10 cellular contexts compared by ENCODE assay signal in the genomic region with DNA sequence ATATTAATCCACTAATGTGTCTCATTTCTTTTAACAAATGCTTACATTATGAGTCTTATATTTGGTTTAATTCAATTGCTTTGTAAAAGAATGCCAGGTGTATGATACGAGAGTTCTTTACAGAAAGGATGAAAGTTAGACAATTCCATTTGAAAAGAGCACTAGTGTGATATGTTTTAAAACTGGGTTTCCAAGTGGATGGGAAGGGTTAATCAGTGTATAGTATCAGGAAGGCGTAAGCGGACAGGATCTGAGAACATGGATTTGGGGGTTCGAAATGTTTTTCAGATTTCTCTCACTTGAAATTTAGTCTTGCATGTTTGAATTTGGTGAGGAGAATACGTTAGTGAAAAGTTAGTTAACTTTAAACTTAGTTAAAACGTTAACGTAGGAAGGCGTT. TPM values are rescaled to one million over a fixed set of nuclear protein-coding genes. Genes with fewer than 3 reads are reported as not detected.
DNase-seq lines count a peak whose midpoint lies in the region; ATAC-seq and TF ChIP-seq lines count a peak whose summit lies in the region.
"Had no signal": no experiment of that assay in that cellular context is flagged by ENCODE, and none has a peak within 500 bp of the region (broad histone marks: within the 10 kb centered on the region; RNA-seq: fewer than 3 reads in every experiment).

No MANE protein-coding gene starts in this region.

- POLR2A ChIA-PET in A673 (lab: Charles Lee; ENCODE audit: low non-redundant PET), result no interaction called here

- peaks cover 26% of the 10 kb centered on the region for H3K4me1 ChIP-seq in A673 (ENCODE audit: insufficient read depth, low read length, poor library complexity, severe bottlenecking)

- ATAC-seq in HG02798 (IDR thresholded peaks at IDR 0.05; ENCODE audit: poor library complexity, unreplicated experiment), result no peak

- H3K9me3 ChIP-seq in A673 (ENCODE audit: low read depth, low read length, poor library complexity, severe bottlenecking), result no peaks in the 10 kb centered on the region
- H3K9me3 ChIP-seq in MG63, result no peaks in the 10 kb centered on the region
- no peaks in the 10 kb centered on the region for H3K9me3 ChIP-seq in neural cell (ENCODE audit: low read length)

- H3K9me3 Mint-ChIP-seq in endothelial cell (ENCODE audit: unreplicated experiment), result no peaks in the 10 kb centered on the region

- TF ChIP-seq CTCF in A673 (conservative IDR thresholded peaks at IDR 0.05; ENCODE audit: low read depth, low read length), result no peak
- no peak for TF ChIP-seq CTCF in endothelial cell (IDR thresholded peaks at IDR 0.05; ENCODE audit: unreplicated experiment)
- TF ChIP-seq CTCF in neural cell (IDR thresholded peaks at IDR 0.05; ENCODE audit: poor library complexity, severe bottlenecking), result no peak

- H3K4me3 ChIP-seq in A673 (ENCODE audit: low read depth, low read length, poor library complexity, severe bottlenecking) (no peak overlapping the region), MG63 (peak overlapping the region; percentile 93), neural cell (ENCODE audit: low read length) (peak overlapping the region; percentile 99)

- peaks cover 22% of the 10 kb centered on the region for H4K20me1 ChIP-seq in neural cell (ENCODE audit: insufficient read depth)

- no peaks in the 10 kb centered on the region for H3K9me2 ChIP-seq in neural cell (ENCODE audit: insufficient read depth, low read length)

- TSS peak; percentile 18 for BruUV-seq in A673 (replicated peaks; lab: Mats Ljungman, UMichigan)

- H3K27ac ChIP-seq in A673 (ENCODE audit: low read depth, low read length, poor library complexity, severe bottlenecking) (no peak overlapping the region), neural cell (ENCODE audit: low read length) (no peak overlapping the region)

- H3K36me3 ChIP-seq in A673 (ENCODE audit: insufficient read depth, low read length, poor library complexity, severe bottlenecking) (no peaks in the 10 kb centered on the region), MG63 (peaks cover 33% of the 10 kb centered on the region), neural cell (ENCODE audit: insufficient read depth, low read length) (no peaks in the 10 kb centered on the region)

- H2AFZ ChIP-seq in neural cell (ENCODE audit: low read depth, low read length), result no peak overlapping the region

- TF ChIP-seq EP300 in neural cell (conservative IDR thresholded peaks at IDR 0.05; ENCODE audit: poor library complexity, severe bottlenecking), result no peak

- H3K79me2 ChIP-seq in neural cell (replicated peaks; ENCODE audit: insufficient read depth, low read length), result peaks cover 50% of the 10 kb centered on the region

- H3K27me3 Mint-ChIP-seq in endothelial cell (ENCODE audit: unreplicated experiment), result peaks cover 16% of the 10 kb centered on the region

- peak overlapping the region; percentile 45 for H3K4me2 ChIP-seq in neural cell (ENCODE audit: low read length)

- peak overlapping the region; percentile 74 for H3K27ac Mint-ChIP-seq in endothelial cell (ENCODE audit: unreplicated experiment)

- H3K27me3 ChIP-seq in A673 (replicated peaks; ENCODE audit: insufficient read depth, low read depth, low read length, poor library complexity) (no peaks in the 10 kb centered on the region), MG63 (no peaks in the 10 kb centered on the region), neural cell (ENCODE audit: insufficient read depth, low read depth, low read length) (no peaks in the 10 kb centered on the region)

- peaks cover 42% of the 10 kb centered on the region for H3K4me1 Mint-ChIP-seq in endothelial cell (ENCODE audit: unreplicated experiment)

- CTCF ChIA-PET in A673 (lab: Charles Lee), result no interaction called here

- intact Hi-C loops in A673 (cut with micrococcal nuclease; ENCODE audit: unreplicated experiment), result no loop called here

- peak overlapping the region; percentile 98 for H3K4me3 Mint-ChIP-seq in endothelial cell (ENCODE audit: unreplicated experiment)

- TF ChIP-seq RAD21 in neural cell (conservative IDR thresholded peaks at IDR 0.05), result no peak

- H3K9ac ChIP-seq in neural cell (ENCODE audit: low read length), result no peak overlapping the region

- H3F3A ChIP-seq in neural cell (ENCODE audit: insufficient read depth, low read length, poor library complexity, severe bottlenecking), result no peaks in the 10 kb centered on the region

- peaks cover 23% of the 10 kb centered on the region for H3K36me3 Mint-ChIP-seq in endothelial cell (ENCODE audit: low read depth, unreplicated experiment)

- DNase-seq in A673 (ENCODE audit: low spot score), result no peak
- DNase-seq in MG63, result no peak
- no peak for DNase-seq in endothelial cell (ENCODE audit: low spot score)
- no peak for DNase-seq in activated CD8-positive, alpha-beta memory T cell treated with anti-CD3 and anti-CD28 coated beads, Interleukin-2, amount 50 U/mL, for 48 hours
- no peak for DNase-seq in NCI-H446 (lab: John Stamatoyannopoulos, UW)
- no peak for DNase-seq in NCI-H1092 (lab: John Stamatoyannopoulos, UW)
- DNase-seq: NCI-H2227 treated with DMSO at 0.1 percent for 48 hours; stimulated activated CD4-positive, alpha-beta T cell treated with anti-CD3 and anti-CD28 coated beads, Interleukin-2, amount 100 ng/mL, for 48 hours had no signal

TF ChIP-seq in neural cell, 6 proteins besides CTCF, POLR2A, EP300 and RAD21:
- TF ChIP-seq EZH2 (IDR thresholded peaks at IDR 0.05; ENCODE audit: borderline replicate concordance, insufficient read depth, low read length, poor library complexity, severe bottlenecking) (no peak), MXI1 (conservative IDR thresholded peaks at IDR 0.05; ENCODE audit: poor library complexity, severe bottlenecking) (no peak), POLR2AphosphoS5 (IDR thresholded peaks at IDR 0.05) (no peak), TAF1 (IDR thresholded peaks at IDR 0.05; ENCODE audit: low read depth) (no peak), SMC3 (conservative IDR thresholded peaks at IDR 0.05; ENCODE audit: poor library complexity) (no peak)
- TF ChIP-seq, protein P1, sequence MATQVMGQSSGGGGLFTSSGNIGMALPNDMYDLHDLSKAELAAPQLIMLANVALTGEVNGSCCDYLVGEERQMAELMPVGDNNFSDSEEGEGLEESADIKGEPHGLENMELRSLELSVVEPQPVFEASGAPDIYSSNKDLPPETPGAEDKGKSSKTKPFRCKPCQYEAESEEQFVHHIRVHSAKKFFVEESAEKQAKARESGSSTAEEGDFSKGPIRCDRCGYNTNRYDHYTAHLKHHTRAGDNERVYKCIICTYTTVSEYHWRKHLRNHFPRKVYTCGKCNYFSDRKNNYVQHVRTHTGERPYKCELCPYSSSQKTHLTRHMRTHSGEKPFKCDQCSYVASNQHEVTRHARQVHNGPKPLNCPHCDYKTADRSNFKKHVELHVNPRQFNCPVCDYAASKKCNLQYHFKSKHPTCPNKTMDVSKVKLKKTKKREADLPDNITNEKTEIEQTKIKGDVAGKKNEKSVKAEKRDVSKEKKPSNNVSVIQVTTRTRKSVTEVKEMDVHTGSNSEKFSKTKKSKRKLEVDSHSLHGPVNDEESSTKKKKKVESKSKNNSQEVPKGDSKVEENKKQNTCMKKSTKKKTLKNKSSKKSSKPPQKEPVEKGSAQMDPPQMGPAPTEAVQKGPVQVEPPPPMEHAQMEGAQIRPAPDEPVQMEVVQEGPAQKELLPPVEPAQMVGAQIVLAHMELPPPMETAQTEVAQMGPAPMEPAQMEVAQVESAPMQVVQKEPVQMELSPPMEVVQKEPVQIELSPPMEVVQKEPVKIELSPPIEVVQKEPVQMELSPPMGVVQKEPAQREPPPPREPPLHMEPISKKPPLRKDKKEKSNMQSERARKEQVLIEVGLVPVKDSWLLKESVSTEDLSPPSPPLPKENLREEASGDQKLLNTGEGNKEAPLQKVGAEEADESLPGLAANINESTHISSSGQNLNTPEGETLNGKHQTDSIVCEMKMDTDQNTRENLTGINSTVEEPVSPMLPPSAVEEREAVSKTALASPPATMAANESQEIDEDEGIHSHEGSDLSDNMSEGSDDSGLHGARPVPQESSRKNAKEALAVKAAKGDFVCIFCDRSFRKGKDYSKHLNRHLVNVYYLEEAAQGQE (IDR thresholded peaks at IDR 0.05; ENCODE audit: borderline replicate concordance), result no peak

RNA-seq across cellular contexts. Expression of gene FOXO3, which starts 2.6 kb away (rescaled TPM):
- total RNA-seq in A673 (2021) (16.8 and 19.3 TPM in 2 replicates), endothelial cell (ENCODE audit: unreplicated experiment) (34.6 TPM)
- total RNA-seq in MG63 (2014; rRNA removed; shearing (Covaris generic); ENCODE audit: low replicate concordance), result 14.9 TPM in 2 replicates
- 21.3 and 22.6 TPM in 2 replicates for polyA plus RNA-seq in neural cell
- 58.9 TPM in 2 replicates for polyA minus RNA-seq in neural cell
